Comparison of ENCODE assay signal across 26 cellular contexts in the genomic region with DNA sequence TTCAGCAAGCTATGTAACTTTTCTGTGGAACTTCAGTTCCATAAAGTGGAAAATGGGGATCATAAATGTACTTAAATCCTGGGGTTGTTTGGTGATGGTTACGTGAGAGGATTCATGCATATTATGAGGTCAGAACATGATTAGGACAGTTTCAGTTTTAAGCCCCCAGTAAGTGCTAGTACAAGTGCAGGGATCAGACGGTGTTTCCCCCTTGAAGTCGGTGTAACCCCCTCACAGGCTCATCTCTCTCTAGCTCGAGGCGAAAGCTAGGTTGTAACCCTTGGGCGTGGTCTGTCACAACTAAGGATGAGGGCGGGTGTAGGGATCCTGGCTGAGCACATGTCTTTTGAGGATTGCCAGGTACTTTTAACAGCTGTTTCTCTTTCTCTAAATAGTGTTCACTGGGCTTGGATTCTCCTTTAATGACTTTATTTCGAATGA.
DNase-seq lines count a peak whose midpoint lies in the region; ATAC-seq and TF ChIP-seq lines count a peak whose summit lies in the region.
"Had no signal": no experiment of that assay in that cellular context is flagged by ENCODE, and none has a peak within 500 bp of the region (broad histone marks: within the 10 kb centered on the region; RNA-seq: fewer than 3 reads in every experiment).

No MANE protein-coding gene starts in this region.

- no peaks in the 10 kb centered on the region for H3K9me2 ChIP-seq in Loucy (replicated peaks; ENCODE audit: low read depth, low read length)

- no peaks in the 10 kb centered on the region for H3K36me3 ChIP-seq in Loucy (ENCODE audit: insufficient read depth, low read length)
- H3K36me3 ChIP-seq in iPS-15b (ENCODE audit: control insufficient read depth, insufficient read depth, low read length) = no peaks in the 10 kb centered on the region
- no peaks in the 10 kb centered on the region for H3K36me3 ChIP-seq in tibial nerve
- H3K36me3 ChIP-seq: esophagus squamous epithelium, stomach, transverse colon had no signal

- 0 out of 2 replicates have a peak, but pooled peaks cover 2% of the 10 kb centered on the region for H3F3A ChIP-seq in Loucy (ENCODE audit: low read depth)

- peak overlapping the region; percentile 11 for H3K9ac ChIP-seq in Loucy (ENCODE audit: low read depth, low read length, poor library complexity, severe bottlenecking)
- peak overlapping the region; percentile 20 for H3K9ac ChIP-seq in iPS-15b (ENCODE audit: low read depth, low read length)

- H3K27me3 ChIP-seq in Loucy (ENCODE audit: insufficient read depth, low read length, poor library complexity, severe bottlenecking) = no peaks in the 10 kb centered on the region
- H3K27me3 ChIP-seq in iPS-15b (ENCODE audit: control insufficient read depth, insufficient read depth, low read length) = peaks cover 26% of the 10 kb centered on the region
- no peaks in the 10 kb centered on the region for H3K27me3 ChIP-seq in tibial nerve
- H3K27me3 ChIP-seq: body of pancreas, stomach had no signal

- TF ChIP-seq EP300 in tibial nerve (IDR thresholded peaks at IDR 0.05) = no peak

- H3K9me3 Mint-ChIP-seq in activated T-cell treated with anti-CD3 and anti-CD28 coated beads, Interleukin-2, amount 50 U/mL, for 72 hours = no peaks in the 10 kb centered on the region
- no peaks in the 10 kb centered on the region for H3K9me3 Mint-ChIP-seq in activated T-cell treated with anti-CD3 and anti-CD28 coated beads, Interleukin-2, amount 50 U/mL, for 24 hours
- peaks cover 5% of the 10 kb centered on the region for H3K9me3 Mint-ChIP-seq in type B pancreatic cell
- H3K9me3 Mint-ChIP-seq: activated CD4-positive, alpha-beta T cell treated with anti-CD3 and anti-CD28 coated beads, Interleukin-2, amount 10 ng/mL, durations not matched to agents 7 days and 5 days had no signal

- H3K27me3 Mint-ChIP-seq in activated T-cell treated with anti-CD3 and anti-CD28 coated beads, Interleukin-2, amount 50 U/mL, for 72 hours (ENCODE audit: low read depth) = peaks cover 22% of the 10 kb centered on the region
- peaks cover 21% of the 10 kb centered on the region for H3K27me3 Mint-ChIP-seq in activated T-cell treated with anti-CD3 and anti-CD28 coated beads, Interleukin-2, amount 50 U/mL, for 24 hours
- no peaks in the 10 kb centered on the region for H3K27me3 Mint-ChIP-seq in type B pancreatic cell

- H3K27ac Mint-ChIP-seq in activated T-cell treated with anti-CD3 and anti-CD28 coated beads, Interleukin-2, amount 50 U/mL, for 72 hours = peak overlapping the region; percentile 47
- H3K27ac Mint-ChIP-seq in activated T-cell treated with anti-CD3 and anti-CD28 coated beads, Interleukin-2, amount 50 U/mL, for 24 hours = no peak overlapping the region
- peak overlapping the region; percentile 35 for H3K27ac Mint-ChIP-seq in type B pancreatic cell
- H3K27ac Mint-ChIP-seq: activated CD4-positive, alpha-beta T cell treated with anti-CD3 and anti-CD28 coated beads, Interleukin-2, amount 10 ng/mL, durations not matched to agents 7 days and 5 days; B cell had no signal

- H3K27ac ChIP-seq in tibial nerve = no peak overlapping the region
- H3K27ac ChIP-seq: body of pancreas, esophagus squamous epithelium, stomach, transverse colon had no signal

- H3K4me3 Mint-ChIP-seq in activated T-cell treated with anti-CD3 and anti-CD28 coated beads, Interleukin-2, amount 50 U/mL, for 72 hours = no peak overlapping the region
- H3K4me3 Mint-ChIP-seq in activated T-cell treated with anti-CD3 and anti-CD28 coated beads, Interleukin-2, amount 50 U/mL, for 24 hours = no peak overlapping the region
- H3K4me3 Mint-ChIP-seq in type B pancreatic cell = peak overlapping the region; percentile 27
- H3K4me3 Mint-ChIP-seq: activated CD4-positive, alpha-beta T cell treated with anti-CD3 and anti-CD28 coated beads, Interleukin-2, amount 10 ng/mL, durations not matched to agents 7 days and 5 days; B cell had no signal

- H2AFZ ChIP-seq in Loucy (ENCODE audit: low read length) = peak overlapping the region; percentile 72

- H4K20me1 ChIP-seq in Loucy (ENCODE audit: insufficient read depth, low read length, poor library complexity, severe bottlenecking) = no peaks in the 10 kb centered on the region

- peak overlapping the region; percentile 24 for H3K4me2 ChIP-seq in Loucy (ENCODE audit: low read depth, low read length, poor library complexity, severe bottlenecking)

- ATAC-seq in activated T-cell treated with anti-CD3 and anti-CD28 coated beads, Interleukin-2, amount 50 U/mL, for 72 hours (replicated peaks in 1 of 2) = no peak
- ATAC-seq: body of pancreas had no signal

- peaks cover 32% of the 10 kb centered on the region for H3K4me1 ChIP-seq in Loucy (ENCODE audit: insufficient read depth, low read length, poor library complexity, severe bottlenecking)
- H3K4me1 ChIP-seq in iPS-15b (ENCODE audit: control insufficient read depth, insufficient read depth, low read length) = peaks cover 21% of the 10 kb centered on the region
- peaks cover 0 to 31% (median 0%) of the 10 kb centered on the region in 4 donors for H3K4me1 ChIP-seq in tibial nerve
- H3K4me1 ChIP-seq: body of pancreas had no signal

- no peaks in the 10 kb centered on the region for H3K9me3 ChIP-seq in Loucy (ENCODE audit: insufficient read depth, low read depth, low read length)
- no peaks in the 10 kb centered on the region for H3K9me3 ChIP-seq in iPS-15b (ENCODE audit: control insufficient read depth, insufficient read depth, low read length)
- H3K9me3 ChIP-seq in tibial nerve = no peaks in the 10 kb centered on the region
- H3K9me3 ChIP-seq: body of pancreas, esophagus squamous epithelium, stomach, transverse colon had no signal

- no peak for DNase-seq in activated T-cell treated with anti-CD3 and anti-CD28 coated beads, Interleukin-2, amount 50 U/mL, for 72 hours
- no peak for DNase-seq in activated T-cell treated with anti-CD3 and anti-CD28 coated beads, Interleukin-2, amount 50 U/mL, for 24 hours
- DNase-seq in type B pancreatic cell (ENCODE audit: extremely low spot score, unreplicated experiment) (no peak), DMS53 (lab: John Stamatoyannopoulos, UW) (no peak), NCI-H524 treated with DMSO at 0.1 percent for 48 hours (lab: John Stamatoyannopoulos, UW) (no peak), tibial nerve (ENCODE audit: low spot score in 2 of 2) (no peak)
- DNase-seq: activated CD4-positive, alpha-beta T cell treated with anti-CD3 and anti-CD28 coated beads, Interleukin-2, amount 10 ng/mL, durations not matched to agents 7 days and 5 days; activated CD8-positive, alpha-beta memory T cell treated with anti-CD3 and anti-CD28 coated beads, Interleukin-2, amount 50 U/mL, for 48 hours; activated effector memory CD4-positive, alpha-beta T cell treated with Interleukin-2 at 50 U/mL for 16 hours; body of pancreas; DMS79 treated with DMSO at 0.1 percent for 48 hours; esophagus squamous epithelium; GOT3; KBM-7; kidney glomerular epithelial cell; NCI-H1694 treated with DMSO at 0.1 percent for 48 hours; NCI-H2227 treated with DMSO at 0.1 percent for 48 hours; NK-92 treated with Interleukin-12 subunit alpha and Interleukin-12 subunit beta, amount 100 ng/mL, for 24 hours; occipital lobe; stimulated activated CD4-positive, alpha-beta T cell treated with anti-CD3 and anti-CD28 coated beads, Interleukin-4, amount 100 ng/mL, for 24 hours; stomach; T-helper 2 cell; transverse colon had no signal

- TF ChIP-seq POLR2A in tibial nerve (IDR thresholded peaks at IDR 0.05) = no peak

- H3K36me3 Mint-ChIP-seq in activated T-cell treated with anti-CD3 and anti-CD28 coated beads, Interleukin-2, amount 50 U/mL, for 72 hours (ENCODE audit: insufficient read depth in 2 of 2) = no peaks in the 10 kb centered on the region
- no peaks in the 10 kb centered on the region for H3K36me3 Mint-ChIP-seq in activated T-cell treated with anti-CD3 and anti-CD28 coated beads, Interleukin-2, amount 50 U/mL, for 24 hours (ENCODE audit: low read depth)
- no peaks in the 10 kb centered on the region for H3K36me3 Mint-ChIP-seq in type B pancreatic cell

- 70 to 77% methylated on average over 8 of the region's 8 CpGs for WGBS in tibial nerve, 2 donors

- peaks cover 36% of the 10 kb centered on the region for H3K4me1 Mint-ChIP-seq in activated T-cell treated with anti-CD3 and anti-CD28 coated beads, Interleukin-2, amount 50 U/mL, for 72 hours (ENCODE audit: low read depth)
- peaks cover 29% of the 10 kb centered on the region for H3K4me1 Mint-ChIP-seq in activated T-cell treated with anti-CD3 and anti-CD28 coated beads, Interleukin-2, amount 50 U/mL, for 24 hours (ENCODE audit: low read depth)
- peaks cover 46% of the 10 kb centered on the region for H3K4me1 Mint-ChIP-seq in type B pancreatic cell (ENCODE audit: unreplicated experiment)
- H3K4me1 Mint-ChIP-seq: B cell had no signal

- peak overlapping the region; percentile 3 for H3K4me3 ChIP-seq in Loucy (ENCODE audit: low read length, poor library complexity, severe bottlenecking)
- no peak overlapping the region for H3K4me3 ChIP-seq in iPS-15b (ENCODE audit: low read depth, low read length)
- H3K4me3 ChIP-seq in tibial nerve = no peak overlapping the region
- H3K4me3 ChIP-seq: body of pancreas, esophagus squamous epithelium, stomach, transverse colon had no signal

- TF ChIP-seq CTCF in Loucy (conservative IDR thresholded peaks at IDR 0.05; ENCODE audit: low read length) (no peak), type B pancreatic cell (conservative IDR thresholded peaks at IDR 0.05) (no peak), tibial nerve (IDR thresholded peaks at IDR 0.05) (no peak)

- H3K79me2 ChIP-seq in Loucy (ENCODE audit: insufficient read depth, low read length) = no peaks in the 10 kb centered on the region
